ENCODE assay signal across 8 cellular contexts in genomic region chr2:157480182-157480961, GRCh38. TPM values are rescaled to one million over a fixed set of nuclear protein-coding genes. Genes with fewer than 3 reads are reported as not detected.
DNase-seq lines count a peak whose midpoint lies in the region; ATAC-seq and TF ChIP-seq lines count a peak whose summit lies in the region.
"Had no signal": no experiment of that assay in that cellular context is flagged by ENCODE, and none has a peak within 500 bp of the region (broad histone marks: within the 10 kb centered on the region; RNA-seq: fewer than 3 reads in every experiment).

No MANE protein-coding gene starts in this region.

- H3K4me1 ChIP-seq in hepatocyte (ENCODE audit: insufficient read depth), result no peaks in the 10 kb centered on the region
- H3K4me1 ChIP-seq in effector memory CD4-positive, alpha-beta T cell (ENCODE audit: control insufficient read depth, insufficient read depth, low read length, poor library complexity, severe bottlenecking), result no peaks in the 10 kb centered on the region
- H3K4me1 ChIP-seq: thyroid gland had no signal

- DNase-seq in activated CD4-positive, alpha-beta T cell treated with anti-CD3 and anti-CD28 coated beads, Interleukin-2, amount 50 U/mL, for 48 hours, result peak; percentile 63 to 73
- DNase-seq in left lobe of liver (ENCODE audit: low spot score), result peak; percentile 91
- DNase-seq in hepatocyte (ENCODE audit: low spot score), result no peak
- DNase-seq in effector memory CD4-positive, alpha-beta T cell, result no peak
- no peak for DNase-seq in DMS 273 (lab: John Stamatoyannopoulos, UW; ENCODE audit: unreplicated experiment)

- H3K27ac ChIP-seq in hepatocyte, result no peak overlapping the region
- no peak overlapping the region for H3K27ac ChIP-seq in effector memory CD4-positive, alpha-beta T cell (ENCODE audit: insufficient read depth, low read length, poor library complexity, severe bottlenecking)
- H3K27ac ChIP-seq: thyroid gland had no signal

- H3K9me3 ChIP-seq in hepatocyte (ENCODE audit: low read depth), result no peaks in the 10 kb centered on the region
- no peaks in the 10 kb centered on the region for H3K9me3 ChIP-seq in effector memory CD4-positive, alpha-beta T cell (ENCODE audit: control insufficient read depth, low read length)
- H3K9me3 ChIP-seq: thyroid gland had no signal

- H3K36me3 ChIP-seq in hepatocyte (replicated peaks; ENCODE audit: insufficient read depth, low read depth), result no peaks in the 10 kb centered on the region
- H3K36me3 ChIP-seq in effector memory CD4-positive, alpha-beta T cell (ENCODE audit: control insufficient read depth, insufficient read depth, low read length), result no peaks in the 10 kb centered on the region
- H3K36me3 ChIP-seq: thyroid gland had no signal

- no peak for TF ChIP-seq CTCF in hepatocyte (IDR thresholded peaks at IDR 0.05; ENCODE audit: poor library complexity)

- no peak overlapping the region for H2AFZ ChIP-seq in hepatocyte

- 78% methylated on average over 3 of the region's 3 CpGs for WGBS in hepatocyte (ENCODE audit: low lambda C conversion rate, missing lambda C conversion rate)

- ATAC-seq in GM18907 (IDR thresholded peaks at IDR 0.05; ENCODE audit: unreplicated experiment), result peak; percentile 90
- ATAC-seq in HG02798 (IDR thresholded peaks at IDR 0.05; ENCODE audit: poor library complexity, unreplicated experiment), result peak; percentile 84
- peak; percentile 98 for ATAC-seq in left lobe of liver

- no peak overlapping the region for H3K4me2 ChIP-seq in hepatocyte

- no peaks in the 10 kb centered on the region for H4K20me1 ChIP-seq in hepatocyte (ENCODE audit: insufficient read depth, poor library complexity, severe bottlenecking)

- no peak overlapping the region for H3K4me3 ChIP-seq in hepatocyte
- H3K4me3 ChIP-seq in effector memory CD4-positive, alpha-beta T cell (ENCODE audit: insufficient read depth, low read depth, low read length, poor library complexity, severe bottlenecking), result no peak overlapping the region
- H3K4me3 ChIP-seq: thyroid gland had no signal

- H3K27me3 ChIP-seq in hepatocyte, result no peaks in the 10 kb centered on the region
- H3K27me3 ChIP-seq in effector memory CD4-positive, alpha-beta T cell (replicated peaks; ENCODE audit: control insufficient read depth, insufficient read depth, low read length, poor library complexity, severe bottlenecking), result no peaks in the 10 kb centered on the region
- H3K27me3 ChIP-seq: thyroid gland had no signal

- no peaks in the 10 kb centered on the region for H3K9me2 ChIP-seq in hepatocyte (replicated peaks; ENCODE audit: insufficient read depth)

- H3K79me2 ChIP-seq in hepatocyte, result no peaks in the 10 kb centered on the region

RNA-seq across cellular contexts. Expression of gene CYTIP, which starts 36.5 kb away (rescaled TPM):
- total RNA-seq in left lobe of liver, result 1.1 TPM
- total RNA-seq in hepatocyte, result 3.7 and 4.0 TPM in 2 replicates
- 0.28 and 1.6 TPM in 2 replicates for polyA plus RNA-seq in hepatocyte

Comparison
In these comparisons a context has a peak if more than half of its experiments do, and no peak if none do; other contexts are left out.
1. DNase-seq: peak in activated CD4-positive, alpha-beta T cell treated with anti-CD3 and anti-CD28 coated beads, Interleukin-2, amount 50 U/mL, for 48 hours (2 of 2) and left lobe of liver (single experiment); none in hepatocyte (single experiment), effector memory CD4-positive, alpha-beta T cell (0 of 3) and DMS 273 (single experiment).
2. Peak in every context shown above with its lines, with median percentiles within 50 percentile points of each other: ATAC-seq.